8 cellular contexts compared by ENCODE assay signal in the genomic region with DNA sequence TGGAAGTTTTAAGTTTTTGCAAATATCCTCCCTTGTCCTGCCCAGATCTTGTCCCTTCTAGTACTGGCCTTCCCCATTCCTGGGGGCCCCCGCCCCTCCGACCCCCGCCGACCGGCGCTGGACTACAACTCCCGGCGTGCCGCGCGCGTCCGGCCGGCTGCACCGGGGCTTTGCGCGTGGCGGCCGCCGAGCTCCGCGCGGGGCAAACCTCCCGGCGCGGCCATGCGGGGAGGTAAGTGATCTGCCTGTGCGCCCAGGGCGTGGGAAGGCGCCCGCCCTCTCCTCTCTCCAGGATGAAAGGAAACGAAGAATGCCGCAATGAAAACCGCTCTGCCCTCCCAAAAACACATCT. TPM values are rescaled to one million over a fixed set of nuclear protein-coding genes. Genes with fewer than 3 reads are reported as not detected.
DNase-seq lines count a peak whose midpoint lies in the region; ATAC-seq and TF ChIP-seq lines count a peak whose summit lies in the region.

No MANE protein-coding gene starts in this region.

- no TSS peak for BruUV-seq in Calu3 (replicated peaks; lab: Mats Ljungman, UMichigan)

- H3K4me3 ChIP-seq in SJCRH30: peak overlapping the region; percentile 88

- H3K4me1 ChIP-seq in SJCRH30: peaks cover 20% of the 10 kb centered on the region

- H3K9me3 Mint-ChIP-seq in Calu3 (ENCODE audit: low read depth, unreplicated experiment) (peaks cover 5% of the 10 kb centered on the region), glutamatergic neuron (ENCODE audit: unreplicated experiment) (no peaks in the 10 kb centered on the region)
- H3K9me3 Mint-ChIP-seq in activated naive CD4-positive, alpha-beta T cell treated with anti-CD3 and anti-CD28 coated beads, Interleukin-2, amount 50 U/mL, for 72 hours: no peaks in the 10 kb centered on the region

- TF ChIP-seq CTCF in Calu3 (IDR thresholded peaks at IDR 0.05; ENCODE audit: unreplicated experiment) (no peak), glutamatergic neuron (IDR thresholded peaks at IDR 0.05; ENCODE audit: partially characterized antibody, unreplicated experiment) (no peak)

- H3K4me3 Mint-ChIP-seq in Calu3 (ENCODE audit: low read depth, unreplicated experiment) (peak overlapping the region; percentile 98), glutamatergic neuron (ENCODE audit: unreplicated experiment) (peak overlapping the region; percentile 90)

- peaks cover 17% of the 10 kb centered on the region for H3K36me3 Mint-ChIP-seq in Calu3 (ENCODE audit: insufficient read depth, unreplicated experiment)
- H3K36me3 Mint-ChIP-seq in activated naive CD4-positive, alpha-beta T cell treated with anti-CD3 and anti-CD28 coated beads, Interleukin-2, amount 50 U/mL, for 72 hours: no peaks in the 10 kb centered on the region
- H3K36me3 Mint-ChIP-seq in glutamatergic neuron (ENCODE audit: unreplicated experiment): no peaks in the 10 kb centered on the region

- DNase-seq in Calu3 (peak; percentile 56), SJCRH30 (peak; percentile 64 to 75), glutamatergic neuron (peak; percentile 60), occipital lobe (lab: John Stamatoyannopoulos, UW) (peak; percentile 66), NCI-H446 treated with DMSO at 0.1 percent for 48 hours (lab: John Stamatoyannopoulos, UW) (no peak)
- DNase-seq in activated naive CD4-positive, alpha-beta T cell treated with anti-CD3 and anti-CD28 coated beads, Interleukin-2, amount 50 U/mL, for 72 hours (ENCODE audit: low spot score in 2 of 2): peak; percentile 54 to 58

- intact Hi-C loops in Calu3 (cut with micrococcal nuclease; ENCODE audit: unreplicated experiment): no loop called here

- H3K9me3 ChIP-seq in SJCRH30 (replicated peaks): no peaks in the 10 kb centered on the region

- no peaks in the 10 kb centered on the region for H3K27me3 ChIP-seq in SJCRH30

- peak overlapping the region; percentile 87 for H3K27ac Mint-ChIP-seq in Calu3 (ENCODE audit: unreplicated experiment)
- H3K27ac Mint-ChIP-seq in activated naive CD4-positive, alpha-beta T cell treated with anti-CD3 and anti-CD28 coated beads, Interleukin-2, amount 50 U/mL, for 72 hours: peak overlapping the region in 1 of 2 donors; percentile 86
- H3K27ac Mint-ChIP-seq in glutamatergic neuron (ENCODE audit: unreplicated experiment): no peak overlapping the region

- H3K4me1 Mint-ChIP-seq in Calu3 (ENCODE audit: low read depth, unreplicated experiment) (peaks cover 42% of the 10 kb centered on the region), glutamatergic neuron (ENCODE audit: low read depth, unreplicated experiment) (peaks cover 25% of the 10 kb centered on the region)

- peak; percentile 86 for ATAC-seq in GM19324 (IDR thresholded peaks at IDR 0.05; ENCODE audit: low FRiP score, unreplicated experiment)
- ATAC-seq in HG03432 (IDR thresholded peaks at IDR 0.05; ENCODE audit: unreplicated experiment): peak; percentile 78
- peak; percentile 81 to 82 for ATAC-seq in activated naive CD4-positive, alpha-beta T cell treated with anti-CD3 and anti-CD28 coated beads, Interleukin-2, amount 50 U/mL, for 72 hours

- peak overlapping the region; percentile 84 for H3K27ac ChIP-seq in SJCRH30

- CTCF ChIA-PET in Calu3 (lab: Charles Lee): interaction anchor here (0.7 to 1.1 kb wide), 2 partner anchors 16 to 135 kb away, joined by 3 to 4 read pairs; no protein-coding TSS in a partner anchor

- H3K27me3 Mint-ChIP-seq in Calu3 (ENCODE audit: unreplicated experiment) (no peaks in the 10 kb centered on the region), glutamatergic neuron (ENCODE audit: unreplicated experiment) (peaks cover 5% of the 10 kb centered on the region)

- H3K36me3 ChIP-seq in SJCRH30: no peaks in the 10 kb centered on the region

RNA-seq across cellular contexts. Expression of a gene that starts 3.2 kb away (rescaled TPM):
- total RNA-seq in Calu3 (2022) (1.7 and 1.8 TPM in 2 replicates), glutamatergic neuron (ENCODE audit: unreplicated experiment) (not detected), occipital lobe (4.5 TPM)
- total RNA-seq in SJCRH30 (2014; rRNA removed; shearing (Covaris generic)): 2.4 and 3.9 TPM in 2 replicates
- total RNA-seq in activated naive CD4-positive, alpha-beta T cell treated with anti-CD3 and anti-CD28 coated beads, Interleukin-2, amount 50 U/mL, for 72 hours: under 1 TPM in 1 of 2 donors, not detected in 1; 0.29 TPM
